ENCODE assay signal across 27 cellular contexts in the genomic region with DNA sequence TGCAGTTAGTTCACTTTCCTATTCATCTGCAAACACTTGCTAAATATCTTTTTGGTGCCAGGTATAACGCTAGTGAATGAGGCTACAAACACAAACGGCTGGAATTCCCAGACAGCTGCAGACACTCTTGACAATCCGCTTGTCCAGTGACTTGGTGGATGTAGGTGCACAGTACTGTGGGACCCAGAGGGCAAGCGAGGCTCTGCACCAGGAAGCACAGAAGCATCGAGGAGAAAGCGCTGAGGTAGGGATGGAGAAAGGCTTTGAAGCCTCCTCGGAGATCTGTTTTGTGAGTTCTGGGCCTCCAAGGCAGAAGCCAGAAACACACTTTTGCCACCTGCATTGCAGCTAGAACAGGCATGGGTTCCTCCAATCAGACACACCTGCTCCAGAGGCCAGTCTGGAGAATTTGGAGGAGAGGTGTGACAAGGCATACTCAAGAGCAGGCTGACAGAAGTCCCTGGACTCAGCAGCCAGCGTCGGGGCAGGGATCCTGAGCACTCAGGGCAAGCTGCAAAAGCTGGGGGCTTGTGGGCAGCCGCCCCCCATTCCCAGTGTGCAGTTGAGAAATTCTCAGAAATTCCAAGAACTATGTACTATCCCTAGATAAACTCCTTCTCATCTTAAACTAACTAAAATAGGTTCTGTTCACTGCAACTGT.
"Had no signal": no experiment of that assay in that cellular context is flagged by ENCODE, and none has a peak within 500 bp of the region (broad histone marks: within the 10 kb centered on the region; RNA-seq: fewer than 3 reads in every experiment).

No MANE protein-coding gene starts in this region.

- H3K27ac ChIP-seq: lower lobe of right lung, neutrophil, ovary, right atrium auricular region, right lobe of liver, tibial nerve, uterus had no signal

- H3K27me3 Mint-ChIP-seq: stimulated activated memory B cell treated with anti-CD40 and anti-IgM and Interleukin-4, amounts not matched to agents 10 μg/mL and 1 μg/mL and 100 μg/mL, for 72 hours had no signal

- FAIRE-seq: keratinocyte had no signal

- DNase-seq: hippocampal formation; kidney glomerular epithelial cell; left cardiac atrium; lower lobe of right lung; mammary epithelial cell; mesenchymal stem cell; naive thymus-derived CD8-positive, alpha-beta T cell; occipital lobe; ovary; right lobe of liver; stimulated activated CD4-positive, alpha-beta T cell treated with anti-CD3 and anti-CD28 coated beads, Interleukin-1b, Interleukin-23, amount 100 ng/mL, for 48 hours; stimulated activated CD4-positive, alpha-beta T cell treated with anti-CD3 and anti-CD28 coated beads, Interleukin-2, amount 100 ng/mL, for 48 hours; stimulated activated CD4-positive, alpha-beta T cell treated with anti-CD3 and anti-CD28 coated beads, Interleukin-4, amount 100 ng/mL, for 4 hours; stimulated activated CD8-positive, alpha-beta memory T cell treated with anti-CD3 and anti-CD28 coated beads, Interleukin-4, amount 100 ng/mL, for 48 hours; stimulated activated naive CD4-positive, alpha-beta T cell treated with Interleukin-2 at 50 U/mL for 16 hours; stimulated activated naive CD8-positive, alpha-beta T cell treated with anti-CD3 and anti-CD28 coated beads, Interleukin-15, amount 100 ng/mL, for 72 hours; substantia nigra; uterus had no signal

- H3K36me3 Mint-ChIP-seq: naive thymus-derived CD8-positive, alpha-beta T cell; stimulated activated memory B cell treated with anti-CD40 and anti-IgM and Interleukin-4, amounts not matched to agents 10 μg/mL and 1 μg/mL and 100 μg/mL, for 72 hours; type B pancreatic cell had no signal

- H3K36me3 ChIP-seq: lower lobe of right lung, neutrophil, ovary, right atrium auricular region, right lobe of liver, tibial nerve, uterus had no signal

- H3K27ac Mint-ChIP-seq: naive thymus-derived CD8-positive, alpha-beta T cell; nephron; stimulated activated memory B cell treated with anti-CD40 and anti-IgM and Interleukin-4, amounts not matched to agents 10 μg/mL and 1 μg/mL and 100 μg/mL, for 72 hours; type B pancreatic cell had no signal

- H3K4me1 ChIP-seq: lower lobe of right lung, right atrium auricular region, right lobe of liver, uterus had no signal

- H3K4me2 ChIP-seq: smooth muscle cell had no signal

- H3K9me3 ChIP-seq: lower lobe of right lung, neutrophil, ovary, right atrium auricular region, right lobe of liver, uterus had no signal

- H3K4me3 ChIP-seq: lower lobe of right lung, ovary, right atrium auricular region, right lobe of liver, smooth muscle cell, tibial nerve, uterus had no signal

- H3K4me3 Mint-ChIP-seq: naive thymus-derived CD8-positive, alpha-beta T cell; neural crest cell; stimulated activated memory B cell treated with anti-CD40 and anti-IgM and Interleukin-4, amounts not matched to agents 10 μg/mL and 1 μg/mL and 100 μg/mL, for 72 hours; stimulated activated naive CD8-positive, alpha-beta T cell treated with anti-CD3 and anti-CD28 coated beads, Interleukin-15, amount 100 ng/mL, for 72 hours; type B pancreatic cell had no signal

- H3K9me3 Mint-ChIP-seq: nephron; neural crest cell; stimulated activated memory B cell treated with anti-CD40 and anti-IgM and Interleukin-4, amounts not matched to agents 10 μg/mL and 1 μg/mL and 100 μg/mL, for 72 hours; type B pancreatic cell had no signal

- H3K27me3 ChIP-seq: neutrophil, ovary, right atrium auricular region, right lobe of liver, tibial nerve, uterus had no signal

- H3K4me1 Mint-ChIP-seq: naive thymus-derived CD8-positive, alpha-beta T cell; nephron; stimulated activated memory B cell treated with anti-CD40 and anti-IgM and Interleukin-4, amounts not matched to agents 10 μg/mL and 1 μg/mL and 100 μg/mL, for 72 hours; stimulated activated naive CD8-positive, alpha-beta T cell treated with anti-CD3 and anti-CD28 coated beads, Interleukin-15, amount 100 ng/mL, for 72 hours had no signal
